Comparison of ENCODE assay signal across 9 cellular contexts in the genomic region with DNA sequence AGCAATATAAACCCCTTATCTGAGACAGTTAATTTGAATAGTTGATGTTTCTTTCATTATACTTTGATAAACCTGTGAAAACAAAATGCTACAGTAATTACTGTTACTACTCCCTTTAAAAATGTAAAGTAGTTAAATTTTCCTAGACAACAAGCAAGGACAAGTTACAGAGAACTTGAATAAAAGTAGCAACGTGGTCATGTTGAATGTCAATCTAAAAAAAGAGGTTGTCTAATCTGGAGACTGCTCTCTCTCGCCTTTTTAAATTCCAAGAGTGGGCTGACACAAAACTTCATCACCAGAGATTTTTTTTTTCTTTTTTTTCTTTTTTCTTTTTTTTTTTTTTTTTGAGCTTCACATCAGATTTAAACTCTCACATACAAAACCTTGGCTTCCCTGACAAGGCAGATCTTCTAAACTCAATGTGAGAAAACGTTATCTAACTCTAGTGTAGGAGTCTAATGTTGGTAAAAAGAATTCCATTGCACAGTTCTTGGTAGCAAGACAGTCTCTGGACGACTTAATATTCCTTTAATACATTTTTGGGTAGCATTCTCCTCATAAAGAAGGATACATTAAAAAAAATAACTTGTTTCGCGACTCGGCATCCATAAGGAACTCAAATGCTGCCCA. TPM values are rescaled to one million over a fixed set of nuclear protein-coding genes. Genes with fewer than 3 reads are reported as not detected.
A peak's percentile ranks its signal among the peaks of the same experiment; 100 is the strongest.
DNase-seq lines count a peak whose midpoint lies in the region; ATAC-seq, FAIRE-seq and TF ChIP-seq lines count a peak whose summit lies in the region.
"Had no signal": no experiment of that assay in that cellular context is flagged by ENCODE, and none has a peak within 500 bp of the region (broad histone marks: within the 10 kb centered on the region; RNA-seq: fewer than 3 reads in every experiment).

No MANE protein-coding gene starts in this region.

- H3K9ac ChIP-seq in DND-41 (ENCODE audit: low read depth, low read length) (peak overlapping the region; percentile 99; the same call in 1 of the 2 replicates), endothelial cell of umbilical vein (replicated peaks; ENCODE audit: extremely low read depth, insufficient read depth, low read length) (peak overlapping the region; percentile 21)

- CTCF ChIA-PET in endothelial cell of umbilical vein (lab: Charles Lee): interaction anchor here (0.5 to 1.6 kb wide), 5 partner anchors 42 to 182 kb away, joined by 3 to 4 read pairs (median 4); no protein-coding TSS in a partner anchor

- ATAC-seq in DND-41 (ENCODE audit: insufficient read depth, low read depth): no peak
- no peak for ATAC-seq in GM21423 (IDR thresholded peaks at IDR 0.05; ENCODE audit: unreplicated experiment)
- no peak for ATAC-seq in GM21381 (IDR thresholded peaks at IDR 0.05; ENCODE audit: unreplicated experiment)
- ATAC-seq in HG02884 (IDR thresholded peaks at IDR 0.05; ENCODE audit: unreplicated experiment): no peak
- ATAC-seq: Panc1 had no signal

- intact Hi-C loops in endothelial cell of umbilical vein (cut with micrococcal nuclease): no loop called here

- H3K27me3 ChIP-seq in DND-41 (ENCODE audit: insufficient read depth, low read length, poor library complexity) (no peaks in the 10 kb centered on the region), Peyer's patch (no peaks in the 10 kb centered on the region), endothelial cell of umbilical vein (ENCODE audit: control insufficient read depth in 2 of 2, insufficient read depth in 2 of 2, low read length in 2 of 2) (no peaks in the 10 kb centered on the region)

- H3K4me1 ChIP-seq in DND-41 (ENCODE audit: insufficient read depth, low read length): peaks cover 23% of the 10 kb centered on the region
- peaks cover 0 to 39% (median 5%) of the 10 kb centered on the region in 4 donors for H3K4me1 ChIP-seq in Peyer's patch
- peaks cover 39% of the 10 kb centered on the region for H3K4me1 ChIP-seq in endothelial cell of umbilical vein (ENCODE audit: control insufficient read depth, extremely low read depth, insufficient read depth, low read length)

- no peak for TF ChIP-seq POLR2A in Peyer's patch (IDR thresholded peaks at IDR 0.05)
- no peak for TF ChIP-seq POLR2A in endothelial cell of umbilical vein (IDR thresholded peaks at IDR 0.05; ENCODE audit: low read depth, low read length)

- DNase-seq in DND-41 (no peak), Peyer's patch (no peak), endothelial cell of umbilical vein (ENCODE audit: low read depth, low spot score) (no peak), pons (ENCODE audit: low spot score) (peak; percentile 46), NCI-H526 (lab: John Stamatoyannopoulos, UW) (no peak)

- H3K27ac ChIP-seq in DND-41 (ENCODE audit: low read length) (no peak overlapping the region), Peyer's patch (peak overlapping the region; percentile 5 to 99 (median 40)), endothelial cell of umbilical vein (ENCODE audit: insufficient read depth, low read depth, low read length) (peak overlapping the region; percentile 10)

- H3K79me2 ChIP-seq in DND-41 (ENCODE audit: insufficient read depth, low read length) (peaks cover 83% of the 10 kb centered on the region), endothelial cell of umbilical vein (ENCODE audit: control insufficient read depth, insufficient read depth, low read length) (peaks cover 14% of the 10 kb centered on the region)

- H3K4me3 ChIP-seq in DND-41 (ENCODE audit: low read depth in 1 of 2, low read length in 2 of 2) (no peak overlapping the region), Peyer's patch (peak overlapping the region in 2 of 4 donors; percentile 15 to 27), endothelial cell of umbilical vein (replicated peaks in 1 of 3; ENCODE audit: insufficient read depth in 1 of 3, low read depth in 1 of 3, low read length in 3 of 3) (peak overlapping the region in 1 of 3 experiments; percentile 6)

- H3K4me2 ChIP-seq in DND-41 (ENCODE audit: insufficient read depth, low read length) (peak overlapping the region; percentile 65), endothelial cell of umbilical vein (ENCODE audit: insufficient read depth, low read length) (peak overlapping the region; percentile 95)

- H2AFZ ChIP-seq in DND-41 (ENCODE audit: low read depth, low read length) (no peak overlapping the region), endothelial cell of umbilical vein (ENCODE audit: low read depth, low read length) (no peak overlapping the region)

- no peak for TF ChIP-seq CTCF in DND-41 (IDR thresholded peaks at IDR 0.05; ENCODE audit: borderline replicate concordance, extremely low read depth, low read length, poor library complexity, severe bottlenecking)
- no peak for TF ChIP-seq CTCF in Peyer's patch (IDR thresholded peaks at IDR 0.05)
- no peak for TF ChIP-seq CTCF in endothelial cell of umbilical vein (IDR thresholded peaks at IDR 0.05; ENCODE audit: extremely low read depth in 1 of 2, insufficient read depth in 1 of 2, low read depth in 1 of 2, low read length in 2 of 2)

- POLR2A ChIA-PET in endothelial cell of umbilical vein (lab: Charles Lee): interaction anchor here (0.6 kb wide), 1 partner anchor 121 kb away, joined by 4 read pairs; no protein-coding TSS in a partner anchor

- H3K36me3 ChIP-seq in DND-41 (ENCODE audit: insufficient read depth, low read length) (peaks cover 32% of the 10 kb centered on the region), Peyer's patch (no peaks in the 10 kb centered on the region), endothelial cell of umbilical vein (ENCODE audit: control insufficient read depth in 2 of 2, extremely low read depth in 1 of 2, insufficient read depth in 2 of 2, low read length in 2 of 2) (no peaks in the 10 kb centered on the region)

- H3K9me3 ChIP-seq in DND-41 (ENCODE audit: insufficient read depth, low read length, severe bottlenecking): no peaks in the 10 kb centered on the region
- H3K9me3 ChIP-seq in Peyer's patch: no peaks in the 10 kb centered on the region
- H3K9me3 ChIP-seq in endothelial cell of umbilical vein (replicated peaks; ENCODE audit: control insufficient read depth, insufficient read depth, low read length): no peaks in the 10 kb centered on the region

- peaks cover 11% of the 10 kb centered on the region; the same call in 1 of the 2 replicates for H4K20me1 ChIP-seq in DND-41 (ENCODE audit: insufficient read depth, low read length)
- H4K20me1 ChIP-seq in endothelial cell of umbilical vein (replicated peaks; ENCODE audit: control insufficient read depth, extremely low read depth, insufficient read depth, low read length): no peaks in the 10 kb centered on the region

- FAIRE-seq in endothelial cell of umbilical vein (lab: Jason Lieb, UNC): no peak

- dilution Hi-C loops in endothelial cell of umbilical vein (cut with MboI; ENCODE audit: extremely low pct_ligation_motif_present, low sequenced_read_pairs): no loop called here

- no peaks in the 10 kb centered on the region for H3K9me1 ChIP-seq in endothelial cell of umbilical vein (replicated peaks; ENCODE audit: control insufficient read depth, extremely low read depth, insufficient read depth, low read length)

- BruUV-seq in endothelial cell of umbilical vein (replicated peaks; lab: Mats Ljungman, UMichigan): no TSS peak

TF ChIP-seq in endothelial cell of umbilical vein, 7 proteins besides CTCF, POLR2A, EP300 and RAD21:
- TF ChIP-seq MYC (IDR thresholded peaks at IDR 0.05; ENCODE audit: low read depth, low read length): no peak
- TF ChIP-seq MAX (IDR thresholded peaks at IDR 0.05; ENCODE audit: insufficient read depth, insufficient read length): no peak
- no peak for TF ChIP-seq POLR2AphosphoS5 (IDR thresholded peaks at IDR 0.05; ENCODE audit: insufficient read depth, low read depth, low read length)
- TF ChIP-seq JUN (IDR thresholded peaks at IDR 0.05; ENCODE audit: borderline replicate concordance, insufficient read depth, insufficient read length, low read depth): no peak
- TF ChIP-seq FOS (IDR thresholded peaks at IDR 0.05; ENCODE audit: borderline replicate concordance, insufficient read depth, low read length): no peak
- TF ChIP-seq GATA2 (IDR thresholded peaks at IDR 0.05; ENCODE audit: insufficient read depth, insufficient read length, low read depth, low read length): no peak
- no peak for TF ChIP-seq EZH2 (IDR thresholded peaks at IDR 0.05; ENCODE audit: borderline replicate concordance, low read depth, low read length, severe bottlenecking)

RNA-seq across cellular contexts. Expression of gene FOXP1, which starts 4.1 kb away (rescaled TPM):
- 100 to 1,000 TPM; 103 to 173 (median 140) TPM for total RNA-seq in Peyer's patch
- 96.9 and 107 TPM in 2 replicates for total RNA-seq in endothelial cell of umbilical vein
- 40.9 and 41.0 TPM in 2 replicates for polyA plus RNA-seq in endothelial cell of umbilical vein
- 33.9 and 34.0 TPM in 2 replicates for polyA plus RNA-seq in endothelial cell of umbilical vein (2011; cell fraction: cytosol; rRNA removed)
- 101 and 110 TPM in 2 replicates for polyA plus RNA-seq in endothelial cell of umbilical vein (2011; cell fraction: nucleus; rRNA removed)
- 35.9 and 41.9 TPM in 2 replicates for polyA plus RNA-seq in endothelial cell of umbilical vein (2012)
- 241 and 261 TPM in 2 replicates for polyA minus RNA-seq in endothelial cell of umbilical vein
- 13.8 TPM for polyA minus RNA-seq in endothelial cell of umbilical vein (2011; cell fraction: cytosol; rRNA and poly(A)+ RNA removed)
- 607 and 766 TPM in 2 replicates for polyA minus RNA-seq in endothelial cell of umbilical vein (2011; cell fraction: nucleus; rRNA and poly(A)+ RNA removed)
